8 cellular contexts compared by ENCODE assay signal in the genomic region with DNA sequence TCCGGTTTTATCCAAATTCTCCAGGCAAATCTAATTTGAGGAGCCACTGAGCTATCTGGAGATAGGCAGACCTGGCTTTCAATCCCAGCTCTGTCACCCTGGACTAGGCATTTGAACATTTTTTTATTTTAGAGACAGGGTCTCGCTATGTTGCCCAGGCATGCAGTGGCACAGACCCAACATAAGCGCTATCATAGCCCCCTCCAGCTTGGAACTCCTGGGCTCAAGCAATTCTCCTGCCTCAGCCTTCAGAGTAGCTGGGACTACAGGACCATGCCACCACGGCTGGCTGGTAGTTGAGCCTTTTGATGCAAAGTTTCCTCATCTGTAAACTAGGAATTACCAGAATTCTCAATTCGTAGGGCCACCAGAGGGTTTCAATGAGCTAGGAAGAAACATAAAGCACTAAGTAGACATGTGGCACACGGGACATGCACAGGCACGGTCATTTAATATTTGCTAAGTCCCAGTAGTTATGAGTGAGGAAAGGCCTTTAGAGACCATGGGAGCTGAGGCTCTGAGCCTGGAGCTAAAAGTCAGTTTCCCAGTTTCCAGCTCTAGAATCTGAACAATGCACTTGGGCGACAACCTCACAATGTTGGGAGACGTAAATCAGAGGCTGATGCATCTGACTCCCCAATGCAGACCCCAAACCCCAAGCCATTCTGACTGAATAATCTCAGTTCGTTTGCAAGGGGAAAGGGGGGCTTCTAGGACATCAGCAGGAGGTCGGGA. TPM values are rescaled to one million over a fixed set of nuclear protein-coding genes. Genes with fewer than 3 reads are reported as not detected.
DNase-seq lines count a peak whose midpoint lies in the region; ATAC-seq and TF ChIP-seq lines count a peak whose summit lies in the region.

No MANE protein-coding gene starts in this region.

- H3K4me3 ChIP-seq in mononuclear cell (ENCODE audit: low read length) (peak overlapping the region; percentile 78), aorta (ENCODE audit: low read length in 2 of 2) (peak overlapping the region; percentile 67 to 70)

- peaks cover 32% of the 10 kb centered on the region for H3K36me3 Mint-ChIP-seq in stimulated activated naive CD8-positive, alpha-beta T cell treated with anti-CD3 and anti-CD28 coated beads, Interleukin-15, Interleukin-2, amounts not matched to agents 100 ng/mL and 50 ng/mL, for 24 hours (ENCODE audit: low read depth)
- H3K36me3 Mint-ChIP-seq in chondrocyte (ENCODE audit: low read depth) = peaks cover 10% of the 10 kb centered on the region

- H3K27ac ChIP-seq in aorta (ENCODE audit: low read depth in 1 of 2, low read length in 2 of 2) = no peak overlapping the region

- no peaks in the 10 kb centered on the region for H3K27me3 Mint-ChIP-seq in stimulated activated naive CD8-positive, alpha-beta T cell treated with anti-CD3 and anti-CD28 coated beads, Interleukin-15, Interleukin-2, amounts not matched to agents 100 ng/mL and 50 ng/mL, for 24 hours
- no peaks in the 10 kb centered on the region for H3K27me3 Mint-ChIP-seq in chondrocyte (ENCODE audit: low read depth)

- DNase-seq in stimulated activated naive CD8-positive, alpha-beta T cell treated with anti-CD3 and anti-CD28 coated beads, Interleukin-15, Interleukin-2, amounts not matched to agents 100 U/mL and 50 U/mL, for 24 hours = no peak
- DNase-seq in chondrocyte (ENCODE audit: low spot score) (no peak), aorta (peak; percentile 19 to 21), NCI-H524 treated with DMSO at 0.1 percent for 48 hours (lab: John Stamatoyannopoulos, UW) (no peak)
- no peak for DNase-seq in NK-92 treated with Interleukin-12 subunit alpha and Interleukin-12 subunit beta, amount 100 ng/mL, for 24 hours (lab: John Stamatoyannopoulos, UW)

- peak overlapping the region; percentile 96 for H3K4me3 Mint-ChIP-seq in stimulated activated naive CD8-positive, alpha-beta T cell treated with anti-CD3 and anti-CD28 coated beads, Interleukin-15, Interleukin-2, amounts not matched to agents 100 ng/mL and 50 ng/mL, for 24 hours
- H3K4me3 Mint-ChIP-seq in chondrocyte (ENCODE audit: unreplicated experiment) = peak overlapping the region; percentile 92

- peaks cover 28% of the 10 kb centered on the region for H3K4me1 Mint-ChIP-seq in stimulated activated naive CD8-positive, alpha-beta T cell treated with anti-CD3 and anti-CD28 coated beads, Interleukin-15, Interleukin-2, amounts not matched to agents 100 ng/mL and 50 ng/mL, for 24 hours (ENCODE audit: low read depth)
- H3K4me1 Mint-ChIP-seq in chondrocyte (ENCODE audit: low read depth) = peaks cover 33% of the 10 kb centered on the region

- intact Hi-C loops in aorta (cut with DNase I) = loop anchor here in 1 of 2 donors (2.0 kb wide), 1 partner anchor 53 kb away; no protein-coding TSS in a partner anchor

- no peaks in the 10 kb centered on the region for H3K27me3 ChIP-seq in mononuclear cell (ENCODE audit: insufficient read depth, low read length)
- no peaks in the 10 kb centered on the region for H3K27me3 ChIP-seq in aorta (ENCODE audit: control insufficient read depth in 1 of 2, insufficient read depth in 2 of 2, low read length in 1 of 2)

- H3K9me3 Mint-ChIP-seq in stimulated activated naive CD8-positive, alpha-beta T cell treated with anti-CD3 and anti-CD28 coated beads, Interleukin-15, Interleukin-2, amounts not matched to agents 100 ng/mL and 50 ng/mL, for 24 hours = no peaks in the 10 kb centered on the region
- no peaks in the 10 kb centered on the region for H3K9me3 Mint-ChIP-seq in chondrocyte (ENCODE audit: low read depth)

- WGBS in aorta, 2 donors = 30 to 32% methylated on average over 11 of the region's 11 CpGs

- peak; percentile 22 for TF ChIP-seq CTCF in chondrocyte (IDR thresholded peaks at IDR 0.05)

- H3K4me1 ChIP-seq in mononuclear cell (ENCODE audit: insufficient read depth, low read length) = peaks cover 35% of the 10 kb centered on the region
- H3K4me1 ChIP-seq in aorta (ENCODE audit: control insufficient read depth in 1 of 2, insufficient read depth in 2 of 2, low read length in 2 of 2) = no peaks in the 10 kb centered on the region

- ATAC-seq in stimulated activated naive CD8-positive, alpha-beta T cell treated with anti-CD3 and anti-CD28 coated beads, Interleukin-15, Interleukin-2, amounts not matched to agents 100 U/mL and 50 U/mL, for 24 hours = no peak
- ATAC-seq in aorta (ENCODE audit: low FRiP score) (no peak), HG02678 (IDR thresholded peaks at IDR 0.05; ENCODE audit: unreplicated experiment) (no peak)

- H3K9me3 ChIP-seq in mononuclear cell (ENCODE audit: low read depth, low read length) (no peaks in the 10 kb centered on the region), aorta (ENCODE audit: control insufficient read depth, low read length) (no peaks in the 10 kb centered on the region)

- H3K27ac Mint-ChIP-seq in stimulated activated naive CD8-positive, alpha-beta T cell treated with anti-CD3 and anti-CD28 coated beads, Interleukin-15, Interleukin-2, amounts not matched to agents 100 ng/mL and 50 ng/mL, for 24 hours = peak overlapping the region; percentile 92
- H3K27ac Mint-ChIP-seq in chondrocyte (ENCODE audit: unreplicated experiment) = peak overlapping the region; percentile 89

- peaks cover 0 to 1% of the 10 kb centered on the region in 2 donors for H3K36me3 ChIP-seq in aorta (ENCODE audit: control insufficient read depth in 1 of 2, insufficient read depth in 2 of 2, low read length in 1 of 2)

RNA-seq across cellular contexts. Expression of a gene that starts 1.1 kb away (rescaled TPM):
- total RNA-seq in chondrocyte (205 to 231 TPM (median 225 TPM) in 3 replicates), mononuclear cell (92.6 TPM), aorta (100 to 1,000 TPM; 146 to 174 TPM)
- 100 to 1,000 TPM; 368 to 843 TPM for polyA plus RNA-seq in aorta

RNA-seq across cellular contexts. Expression of a gene that starts 11.4 kb away (rescaled TPM):
- total RNA-seq in chondrocyte = not detected in 3 replicates
- total RNA-seq in mononuclear cell = not detected
- total RNA-seq in aorta = not detected
- polyA plus RNA-seq in aorta = under 1 TPM in 1 of 2 donors, not detected in 1; 0.08 TPM

RNA-seq across cellular contexts. Expression of a gene that starts 22.3 kb away (rescaled TPM):
- total RNA-seq in chondrocyte = not detected in 3 replicates
- not detected for total RNA-seq in mononuclear cell
- total RNA-seq in aorta = not detected
- polyA plus RNA-seq in aorta = not detected

RNA-seq across cellular contexts. Expression of a gene that starts 23.5 kb away (rescaled TPM):
- total RNA-seq in chondrocyte (363 to 615 TPM (median 378 TPM) in 3 replicates), mononuclear cell (195 TPM), aorta (100 to 1,000 TPM; 552 to 716 TPM)
- polyA plus RNA-seq in aorta = 100 to 1,000 TPM; 194 to 946 TPM

RNA-seq across cellular contexts. Expression of a gene that starts 41.1 kb away (rescaled TPM):
- total RNA-seq in chondrocyte (not detected in 3 replicates), mononuclear cell (not detected), aorta (not detected)
- not detected for polyA plus RNA-seq in aorta

Comparison
In these comparisons a context has a peak if more than half of its experiments do, and no peak if none do; other contexts are left out.
1. DNase-seq: peak in aorta (2 of 2); none in stimulated activated naive CD8-positive, alpha-beta T cell treated with anti-CD3 and anti-CD28 coated beads, Interleukin-15, Interleukin-2, amounts not matched to agents 100 U/mL and 50 U/mL, for 24 hours (single experiment), chondrocyte (single experiment), NCI-H524 treated with DMSO at 0.1 percent for 48 hours (single experiment) and NK-92 treated with Interleukin-12 subunit alpha and Interleukin-12 subunit beta, amount 100 ng/mL, for 24 hours (single experiment).